ENCODE assay signal across 13 cellular contexts in genomic region chr1:28322209-28322608, GRCh38. TPM values are rescaled to one million over a fixed set of nuclear protein-coding genes. Genes with fewer than 3 reads are reported as not detected.
DNase-seq lines count a peak whose midpoint lies in the region; ATAC-seq and TF ChIP-seq lines count a peak whose summit lies in the region.
"Had no signal": no experiment of that assay in that cellular context is flagged by ENCODE, and none has a peak within 500 bp of the region (broad histone marks: within the 10 kb centered on the region; RNA-seq: fewer than 3 reads in every experiment).

No MANE protein-coding gene starts in this region.

- 8 to 16% methylated on average over 3 of the region's 3 CpGs for WGBS in body of pancreas, 2 donors

- H3K36me3 ChIP-seq in body of pancreas (replicated peaks in 1 of 2; ENCODE audit: insufficient read depth in 1 of 2, low read depth in 2 of 2) (no peaks in the 10 kb centered on the region), ascending aorta (no peaks in the 10 kb centered on the region)
- H3K36me3 ChIP-seq: lower lobe of right lung had no signal

- no peaks in the 10 kb centered on the region for H3K9me3 ChIP-seq in body of pancreas
- no peaks in the 10 kb centered on the region for H3K9me3 ChIP-seq in ascending aorta
- H3K9me3 ChIP-seq: lower lobe of right lung had no signal

- H3K27ac ChIP-seq in body of pancreas (peak overlapping the region in 3 of 4 donors; percentile 36 to 78 (median 45)), ascending aorta (no peak overlapping the region)
- H3K27ac ChIP-seq: lower lobe of right lung had no signal

- no peak for TF ChIP-seq POLR2A in body of pancreas (IDR thresholded peaks at IDR 0.05)

- H3K4me3 ChIP-seq in body of pancreas (no peak overlapping the region), ascending aorta (no peak overlapping the region)
- H3K4me3 ChIP-seq: lower lobe of right lung had no signal

- peaks cover 31% of the 10 kb centered on the region for H3K4me1 ChIP-seq in body of pancreas
- no peaks in the 10 kb centered on the region for H3K4me1 ChIP-seq in ascending aorta
- H3K4me1 ChIP-seq: lower lobe of right lung had no signal

- H3K27me3 ChIP-seq in body of pancreas (no peaks in the 10 kb centered on the region), ascending aorta (no peaks in the 10 kb centered on the region)

- intact Hi-C loops in body of pancreas (cut with DNase I) (no loop called here), posterior vena cava (cut with DNase I) (loop anchor here in 1 of 2 donors (5.0 to 10.0 kb wide), 2 partner anchors 57 to 180 kb away; no protein-coding TSS in a partner anchor), ascending aorta (cut with DNase I) (no loop called here)

- ATAC-seq in HG03196 (IDR thresholded peaks at IDR 0.05; ENCODE audit: unreplicated experiment) (peak; percentile 57), body of pancreas (peak; percentile 92)
- ATAC-seq: activated T-cell treated with anti-CD3 and anti-CD28 coated beads, Interleukin-2, amount 50 U/mL, for 72 hours; lower lobe of right lung had no signal

- DNase-seq in NCI-H2107 treated with DMSO at 0.1 percent for 48 hours (lab: John Stamatoyannopoulos, UW; ENCODE audit: unreplicated experiment) (peak; percentile 10), NCI-H2107 (lab: John Stamatoyannopoulos, UW) (no peak), body of pancreas (peak; percentile 51 to 90 (median 68)), posterior vena cava (ENCODE audit: low spot score) (peak; percentile 19), ascending aorta (ENCODE audit: low spot score in 2 of 2) (no peak)
- DNase-seq in activated T-cell treated with anti-CD3 and anti-CD28 coated beads, Interleukin-2, amount 50 U/mL, for 1 hour: no peak
- no peak for DNase-seq in stimulated activated naive CD4-positive, alpha-beta T cell treated with Interleukin-2 at 50 U/mL for 16 hours (lab: John Stamatoyannopoulos, UW)
- DNase-seq: activated CD4-positive, CD25-positive, alpha-beta regulatory T cell treated with anti-CD3 and anti-CD28 coated beads, Interleukin-2, amount 50 U/mL, for 72 hours; activated T-cell treated with anti-CD3 and anti-CD28 coated beads, Interleukin-2, amount 50 U/mL, for 72 hours; aorta; DMS79 treated with DMSO at 0.1 percent for 48 hours; lower lobe of right lung had no signal

- no peak for TF ChIP-seq CTCF in body of pancreas (IDR thresholded peaks at IDR 0.05)
- TF ChIP-seq CTCF in ascending aorta (IDR thresholded peaks at IDR 0.05): no peak

RNA-seq across cellular contexts. Expression of gene MED18, which starts 6.6 kb away (rescaled TPM):
- total RNA-seq in body of pancreas (10 to 100 TPM in 1 of 2 donors, 1 to 10 TPM in 1; 7.3 to 10.5 TPM), posterior vena cava (10 to 100 TPM in 1 of 2 donors, 1 to 10 TPM in 1; 9.5 to 10.7 TPM), ascending aorta (6.6 TPM)

RNA-seq across cellular contexts. Expression of gene PHACTR4, which starts 47.3 kb away (rescaled TPM):
- total RNA-seq in body of pancreas: 10 to 100 TPM; 14.5 to 32.6 TPM
- 10 to 100 TPM; 21.7 to 25.9 TPM for total RNA-seq in posterior vena cava
- 33.0 TPM for total RNA-seq in ascending aorta

Comparison
In these comparisons a context has a peak if more than half of its experiments do, and no peak if none do; other contexts are left out.
1. DNase-seq: peak in NCI-H2107 treated with DMSO at 0.1 percent for 48 hours (single experiment), body of pancreas (4 of 4) and posterior vena cava (single experiment); none in NCI-H2107 (single experiment), ascending aorta (0 of 2), activated T-cell treated with anti-CD3 and anti-CD28 coated beads, Interleukin-2, amount 50 U/mL, for 1 hour (single experiment) and stimulated activated naive CD4-positive, alpha-beta T cell treated with Interleukin-2 at 50 U/mL for 16 hours (single experiment).
2. H3K27ac ChIP-seq: peak in body of pancreas (3 of 4); none in ascending aorta (0 of 2).